Comparison of ENCODE assay signal across 15 cellular contexts in genomic region chr13:111304041-111304544, GRCh38. TPM values are rescaled to one million over a fixed set of nuclear protein-coding genes. Genes with fewer than 3 reads are reported as not detected.
DNase-seq lines count a peak whose midpoint lies in the region; ATAC-seq and TF ChIP-seq lines count a peak whose summit lies in the region.
"Had no signal": no experiment of that assay in that cellular context is flagged by ENCODE, and none has a peak within 500 bp of the region (broad histone marks: within the 10 kb centered on the region; RNA-seq: fewer than 3 reads in every experiment).

No MANE protein-coding gene starts in this region.

- H3K36me3 ChIP-seq in gastrocnemius medialis (peaks cover 2 to 84% of the 10 kb centered on the region in 2 donors), mesendoderm (ENCODE audit: control insufficient read depth, insufficient read depth, low read length) (peaks cover 9% of the 10 kb centered on the region)

- TF ChIP-seq POLR2A in gastrocnemius medialis (IDR thresholded peaks at IDR 0.05), result no peak

- H3K4me3 ChIP-seq in gastrocnemius medialis (no peak overlapping the region), mesendoderm (ENCODE audit: low read length) (no peak overlapping the region)
- H3K4me3 ChIP-seq: gastroesophageal sphincter had no signal

- DNase-seq in cerebellar cortex (ENCODE audit: low spot score) (peak; percentile 71), gastrocnemius medialis (no peak), mesendoderm (no peak), SK-N-DZ (ENCODE audit: low spot score) (no peak), NCI-H2171 (lab: John Stamatoyannopoulos, UW) (no peak)
- DNase-seq: central memory CD4-positive, alpha-beta T cell; DMS 273 treated with DMSO at 0.1 percent for 48 hours; mesenchymal stem cell; NCI-H1436 treated with DMSO at 0.1 percent for 48 hours had no signal

- H3K27me3 ChIP-seq in gastrocnemius medialis (no peaks in the 10 kb centered on the region), mesendoderm (ENCODE audit: insufficient read depth, low read length, poor library complexity) (no peaks in the 10 kb centered on the region)
- H3K27me3 ChIP-seq: gastroesophageal sphincter had no signal

- no peak overlapping the region for H3K4ac ChIP-seq in mesendoderm (ENCODE audit: low read depth, low read length)

- no peak overlapping the region for H3K56ac ChIP-seq in mesendoderm (ENCODE audit: low read length)

- H2AK5ac ChIP-seq in mesendoderm (ENCODE audit: low read length), result no peak overlapping the region

- H3K9ac ChIP-seq in mesendoderm (ENCODE audit: low read length), result no peak overlapping the region

- no CpG with 5 or more reads among the region's 15 CpGs for WGBS in mesendoderm (ENCODE audit: extremely low coverage, insufficient coverage, low lambda C conversion rate)

- in situ Hi-C loops in gastrocnemius medialis (cut with MboI; ENCODE audit: low sequenced_read_pairs in 4 of 4), result no loop called here

- no peak overlapping the region for H3K18ac ChIP-seq in mesendoderm (ENCODE audit: low read length)

- ATAC-seq in GM18858 (IDR thresholded peaks at IDR 0.05; ENCODE audit: unreplicated experiment) (peak; percentile 76), GM21367 (IDR thresholded peaks at IDR 0.05; ENCODE audit: unreplicated experiment) (peak; percentile 95), HG03066 (IDR thresholded peaks at IDR 0.05; ENCODE audit: low read depth, unreplicated experiment) (peak; percentile 72), gastrocnemius medialis (no peak)
- ATAC-seq: gastroesophageal sphincter, Right ventricle myocardium inferior had no signal

- no peak overlapping the region for H4K5ac ChIP-seq in mesendoderm (ENCODE audit: low read length)

- no peak overlapping the region for H2BK5ac ChIP-seq in mesendoderm (ENCODE audit: low read length)

- no peak overlapping the region for H2BK120ac ChIP-seq in mesendoderm (ENCODE audit: low read depth, low read length)

- H2BK15ac ChIP-seq in mesendoderm (replicated peaks; ENCODE audit: low read depth), result no peak overlapping the region

- no peak overlapping the region for H3K23ac ChIP-seq in mesendoderm (ENCODE audit: low read length)

- no peak overlapping the region for H4K8ac ChIP-seq in mesendoderm (ENCODE audit: low read depth, low read length)

- no peak overlapping the region for H3K4me2 ChIP-seq in mesendoderm (ENCODE audit: low read length)

- H3K27ac ChIP-seq in gastrocnemius medialis, result no peak overlapping the region
- no peak overlapping the region for H3K27ac ChIP-seq in mesendoderm (ENCODE audit: low read depth, low read length)
- H3K27ac ChIP-seq: gastroesophageal sphincter had no signal

- H3K79me1 ChIP-seq in mesendoderm (ENCODE audit: low read length), result no peaks in the 10 kb centered on the region

- intact Hi-C loops in gastrocnemius medialis (cut with DNase I; ENCODE audit: low total_unique reads), result no loop called here

- no peaks in the 10 kb centered on the region for H3K9me3 ChIP-seq in gastrocnemius medialis
- H3K9me3 ChIP-seq: gastroesophageal sphincter had no signal

- H3K79me2 ChIP-seq in mesendoderm (ENCODE audit: control insufficient read depth, insufficient read depth, low read length), result no peaks in the 10 kb centered on the region

- H3K4me1 ChIP-seq in gastrocnemius medialis, result peaks cover 0 to 5% of the 10 kb centered on the region in 2 donors
- no peaks in the 10 kb centered on the region for H3K4me1 ChIP-seq in mesendoderm (ENCODE audit: control insufficient read depth, low read depth, low read length)
- H3K4me1 ChIP-seq: gastroesophageal sphincter had no signal

- no peak for TF ChIP-seq CTCF in gastrocnemius medialis (IDR thresholded peaks at IDR 0.05 in 4 of 5, conservative IDR thresholded peaks at IDR 0.05 in 1 of 5)

RNA-seq across cellular contexts. Expression of gene TEX29, which starts 16.3 kb away (rescaled TPM):
- 1 to 10 TPM in 2 of 4 donors, not detected in 2; 1.1 to 3.4 TPM for total RNA-seq in gastrocnemius medialis
- polyA plus RNA-seq in mesendoderm (2013, experiment 1 of 2), result not detected
- polyA plus RNA-seq in mesendoderm (2013, experiment 2 of 2), result 0.10 TPM
- polyA plus RNA-seq in SK-N-DZ (2014; cell fraction: cytosol; rRNA removed), result not detected in 2 replicates
- polyA plus RNA-seq in SK-N-DZ (2014; cell fraction: nucleus; rRNA removed), result 1.4 TPM in 2 replicates
- total RNA-seq: Right ventricle myocardium inferior, skeletal muscle tissue had no signal

Comparison
In these comparisons a context has a peak if more than half of its experiments do, and no peak if none do; other contexts are left out.
1. ATAC-seq: peak in GM18858 (single experiment), GM21367 (single experiment) and HG03066 (single experiment); none in gastrocnemius medialis (0 of 2).